ENCODE assay signal across 8 cellular contexts in the genomic region with DNA sequence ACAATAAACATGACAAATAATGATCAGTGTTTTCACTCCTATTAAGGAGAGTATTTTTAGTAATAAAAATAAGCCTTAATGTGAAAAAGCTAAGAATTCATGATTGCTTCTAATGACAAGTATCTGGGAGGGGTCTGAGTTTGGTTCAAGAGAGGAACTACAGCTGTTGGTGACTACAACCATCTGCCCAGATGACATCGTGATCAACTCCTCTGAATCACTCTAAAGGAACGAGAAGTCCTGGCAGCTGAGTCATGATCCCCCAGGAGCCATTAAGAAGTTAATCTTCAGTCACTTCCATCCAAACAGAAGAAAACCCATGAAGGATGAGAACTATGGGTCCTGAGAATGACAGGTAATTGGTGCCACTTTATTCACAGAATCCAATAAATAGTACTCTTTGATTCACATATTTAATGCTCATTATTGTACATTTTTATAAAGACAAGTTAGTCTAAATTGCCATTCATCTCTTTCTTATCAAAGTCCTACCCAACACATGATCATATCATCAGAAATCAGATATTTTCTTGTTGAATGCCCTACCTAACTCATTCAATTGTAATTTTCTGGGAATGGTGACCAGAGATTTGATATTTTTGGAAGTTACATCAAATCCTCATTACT. TPM values are rescaled to one million over a fixed set of nuclear protein-coding genes. Genes with fewer than 3 reads are reported as not detected.
DNase-seq lines count a peak whose midpoint lies in the region; ATAC-seq, FAIRE-seq and TF ChIP-seq lines count a peak whose summit lies in the region.

No MANE protein-coding gene starts in this region.

- H3K9me3 ChIP-seq in PC-9 (ENCODE audit: insufficient read depth, low read depth), result no peaks in the 10 kb centered on the region; the same call in 1 of the 2 replicates
- no peaks in the 10 kb centered on the region for H3K9me3 ChIP-seq in pancreas

- BruUV-seq in PC-9 (replicated peaks; lab: Mats Ljungman, UMichigan), result no TSS peak

- H3K27ac ChIP-seq in PC-9, result 0 out of 2 replicates have a peak overlapping the region, but pooled peaks have one; percentile 23
- H3K27ac ChIP-seq in pancreas, result peak overlapping the region in 1 of 4 donors; percentile 36

- DNase-seq in DMS53 (lab: John Stamatoyannopoulos, UW), result peak; percentile 90
- DNase-seq in PC-9, result peak; percentile 42 to 66
- peak; percentile 90 for DNase-seq in epithelial cell of proximal tubule (ENCODE audit: low read depth)
- peak in 1 of 6 donors; percentile 30 for DNase-seq in pancreas
- no peak for DNase-seq in iPS-NIHi11 (ENCODE audit: low spot score)
- DNase-seq in activated naive CD4-positive, alpha-beta T cell treated with anti-CD3 and anti-CD28 coated beads for 36 hours, result no peak
- DNase-seq in activated T-cell treated with anti-CD3 and anti-CD28 coated beads for 4 hours, result no peak

- no peaks in the 10 kb centered on the region for H3K27me3 Mint-ChIP-seq in activated naive CD4-positive, alpha-beta T cell treated with anti-CD3 and anti-CD28 coated beads for 36 hours (ENCODE audit: low read depth)

- H3K9me3 Mint-ChIP-seq in activated naive CD4-positive, alpha-beta T cell treated with anti-CD3 and anti-CD28 coated beads for 36 hours, result no peaks in the 10 kb centered on the region

- H3K27ac Mint-ChIP-seq in activated naive CD4-positive, alpha-beta T cell treated with anti-CD3 and anti-CD28 coated beads for 36 hours, result no peak overlapping the region

- H3K4me3 Mint-ChIP-seq in activated naive CD4-positive, alpha-beta T cell treated with anti-CD3 and anti-CD28 coated beads for 36 hours, result no peak overlapping the region

- no peak overlapping the region for H2AFZ ChIP-seq in PC-9

- H3K9me2 ChIP-seq in PC-9 (ENCODE audit: insufficient read depth), result no peaks in the 10 kb centered on the region

- peak; percentile 81 for FAIRE-seq in pancreas (lab: Jason Lieb, UNC)

- POLR2A ChIA-PET in PC-9 (lab: Charles Lee; ENCODE audit: unreplicated experiment), result no interaction called here

- intact Hi-C loops in PC-9 (cut with micrococcal nuclease; ENCODE audit: unreplicated experiment), result loop anchor here (2.0 to 10.0 kb wide), 2 partner anchors 47 to 973 kb away; no protein-coding TSS in a partner anchor
- intact Hi-C loops in pancreas (cut with DNase I), result no loop called here
- intact Hi-C loops in activated naive CD4-positive, alpha-beta T cell treated with anti-CD3 and anti-CD28 coated beads for 36 hours (cut with micrococcal nuclease), result no loop called here

- H3F3A ChIP-seq in PC-9 (ENCODE audit: insufficient read depth, low read depth), result no peaks in the 10 kb centered on the region

- H3K79me2 ChIP-seq in PC-9 (ENCODE audit: low read depth), result no peaks in the 10 kb centered on the region

- no peaks in the 10 kb centered on the region for H3K27me3 ChIP-seq in PC-9 (ENCODE audit: insufficient read depth, low read depth)
- no peaks in the 10 kb centered on the region for H3K27me3 ChIP-seq in pancreas

- H3K4me1 Mint-ChIP-seq in activated naive CD4-positive, alpha-beta T cell treated with anti-CD3 and anti-CD28 coated beads for 36 hours (ENCODE audit: low read depth), result no peaks in the 10 kb centered on the region

- H3K4me1 ChIP-seq in PC-9 (replicated peaks; ENCODE audit: insufficient read depth) (no peaks in the 10 kb centered on the region), pancreas (peaks cover 10 to 64% (median 47%) of the 10 kb centered on the region in 3 donors)

- no peak overlapping the region for H3K4me3 ChIP-seq in PC-9
- H3K4me3 ChIP-seq in epithelial cell of proximal tubule (ENCODE audit: low read depth, low read length), result no peak overlapping the region
- no peak overlapping the region for H3K4me3 ChIP-seq in pancreas

- CTCF ChIA-PET in PC-9 (lab: Charles Lee), result interaction anchor here (0.6 kb wide), 1 partner anchor 1694 kb away, joined by 3 read pairs; no protein-coding TSS in a partner anchor
- CTCF ChIA-PET in activated naive CD4-positive, alpha-beta T cell treated with anti-CD3 and anti-CD28 coated beads for 36 hours (lab: Charles Lee), result no interaction called here

- TF ChIP-seq CTCF in PC-9 (conservative IDR thresholded peaks at IDR 0.05) (no peak), epithelial cell of proximal tubule (conservative IDR thresholded peaks at IDR 0.05; ENCODE audit: low read depth, low read length) (no peak), pancreas (IDR thresholded peaks at IDR 0.05) (no peak)

- no peaks in the 10 kb centered on the region for H4K20me1 ChIP-seq in PC-9 (ENCODE audit: insufficient read depth)

- H3K36me3 ChIP-seq in PC-9 (ENCODE audit: low read depth) (no peaks in the 10 kb centered on the region), pancreas (no peaks in the 10 kb centered on the region)

- WGBS in pancreas, 2 donors, result 51 to 68% methylated on average over 2 of the region's 2 CpGs

- no peaks in the 10 kb centered on the region for H3K36me3 Mint-ChIP-seq in activated naive CD4-positive, alpha-beta T cell treated with anti-CD3 and anti-CD28 coated beads for 36 hours (ENCODE audit: low read depth)

- ATAC-seq in pancreas, result peak in 3 of 4 donors; percentile 58 to 64 (median 61)
- no peak for ATAC-seq in GM21529 (IDR thresholded peaks at IDR 0.05; ENCODE audit: unreplicated experiment)

- no peak overlapping the region for H3K4me2 ChIP-seq in PC-9

RNA-seq across cellular contexts. Expression of a gene that starts 6.8 kb away (rescaled TPM):
- total RNA-seq in PC-9 (2021), result 35.5 and 65.7 TPM in 2 replicates
- 99.7 and 144 TPM in 2 replicates for total RNA-seq in epithelial cell of proximal tubule
- total RNA-seq in pancreas, result 10 to 100 TPM in 5 of 6 donors, 1 to 10 TPM in 1; 7.9 to 25.8 (median 21.6) TPM
- 10 to 100 TPM; 11.9 to 15.4 TPM for polyA plus RNA-seq in pancreas
- total RNA-seq in activated naive CD4-positive, alpha-beta T cell treated with anti-CD3 and anti-CD28 coated beads for 36 hours, result not detected

Comparison
In these comparisons a context has a peak if more than half of its experiments do, and no peak if none do; other contexts are left out.
1. DNase-seq: peak in DMS53 (single experiment), PC-9 (2 of 2) and epithelial cell of proximal tubule (single experiment); none in iPS-NIHi11 (single experiment), activated naive CD4-positive, alpha-beta T cell treated with anti-CD3 and anti-CD28 coated beads for 36 hours (single experiment) and activated T-cell treated with anti-CD3 and anti-CD28 coated beads for 4 hours (single experiment).
2. RNA of a gene that starts 6.8 kb away (total RNA-seq): 99.7 to 144 TPM in epithelial cell of proximal tubule, 35.5 to 65.7 TPM in PC-9 and 7.9 to 25.8 TPM in pancreas; not detected in activated naive CD4-positive, alpha-beta T cell treated with anti-CD3 and anti-CD28 coated beads for 36 hours; every median in the first group is over 4 times any median in the second.